In the genomic region with DNA sequence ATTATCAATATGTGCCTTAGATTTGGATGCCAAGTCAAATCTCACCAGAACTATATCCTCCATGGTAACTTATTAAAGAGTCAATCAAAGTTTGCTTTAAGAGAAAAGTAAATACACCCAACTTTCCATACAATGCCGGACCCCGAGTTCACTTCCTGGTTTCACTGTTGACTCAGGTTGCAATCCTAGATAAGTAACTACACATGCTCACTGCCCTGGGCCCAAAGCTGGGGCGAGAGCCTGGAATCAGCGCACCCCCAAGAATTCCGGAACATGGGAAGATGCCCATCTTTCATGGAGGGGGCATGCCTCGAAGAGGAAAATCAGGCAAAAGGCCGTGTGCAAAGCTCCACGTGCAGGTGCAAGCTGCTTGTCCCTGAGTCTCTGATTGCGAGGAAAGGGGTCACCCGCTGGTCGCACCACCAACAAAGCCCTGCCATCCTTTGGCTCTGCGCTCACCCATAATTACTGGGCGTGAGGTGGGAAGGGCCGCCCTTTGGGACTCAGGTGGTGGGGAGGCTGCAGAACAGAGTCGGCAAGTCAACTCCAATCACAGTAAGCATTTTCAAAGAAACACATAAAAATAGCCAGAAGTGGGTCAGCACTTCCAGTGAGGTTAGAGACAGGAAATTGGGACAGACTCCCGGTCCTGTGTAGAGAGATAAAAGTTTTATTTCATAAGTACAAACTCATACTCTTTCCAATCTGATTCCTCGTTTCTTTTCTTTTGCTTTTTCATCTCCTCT, we compare ENCODE assay signal across 8 cellular contexts.
DNase-seq lines count a peak whose midpoint lies in the region; ATAC-seq and TF ChIP-seq lines count a peak whose summit lies in the region.

No MANE protein-coding gene starts in this region.

- no peak overlapping the region for H2AFZ ChIP-seq in ACC112 (ENCODE audit: low read length, unreplicated experiment)

- H3K36me3 Mint-ChIP-seq in IgD-negative memory B cell, result peaks cover 5% of the 10 kb centered on the region

- H3K27me3 ChIP-seq in ACC112 (ENCODE audit: insufficient read depth, low read length), result no peaks in the 10 kb centered on the region

- peaks cover 2% of the 10 kb centered on the region for H3K27me3 Mint-ChIP-seq in IgD-negative memory B cell

- in situ Hi-C loops in astrocyte of the spinal cord (cut with HindIII; ENCODE audit: low sequenced_read_pairs), result loop anchor here (25.0 kb wide), 2 partner anchors 224 to 349 kb away; a partner anchor contains a TSS

- peaks cover 72% of the 10 kb centered on the region for H3K4me1 ChIP-seq in ACC112 (ENCODE audit: control insufficient read depth, insufficient read depth, low read length, unreplicated experiment)

- H3K79me2 ChIP-seq in ACC112 (ENCODE audit: control insufficient read depth, insufficient read depth, low read length, unreplicated experiment), result no peaks in the 10 kb centered on the region

- ATAC-seq in HG03175 (IDR thresholded peaks at IDR 0.05; ENCODE audit: unreplicated experiment), result no peak
- no peak for ATAC-seq in GM19324 (IDR thresholded peaks at IDR 0.05; ENCODE audit: low FRiP score, unreplicated experiment)

- no peaks in the 10 kb centered on the region for H3K36me3 ChIP-seq in ACC112 (ENCODE audit: insufficient read depth, low read length)

- DNase-seq in astrocyte of the spinal cord (ENCODE audit: low read depth, low spot score), result peak; percentile 57
- DNase-seq in mucosa of gallbladder (ENCODE audit: low spot score), result peak; percentile 85
- no peak for DNase-seq in DMS114 treated with DMSO at 0.1 percent for 48 hours (lab: John Stamatoyannopoulos, UW; ENCODE audit: unreplicated experiment)
- DNase-seq in NCI-H526 (lab: John Stamatoyannopoulos, UW), result no peak

- H3K27ac ChIP-seq in ACC112 (ENCODE audit: low read depth, low read length), result peak overlapping the region; percentile 99

- H3K9me3 Mint-ChIP-seq in IgD-negative memory B cell, result peaks cover 0 to 5% (median 4%) of the 10 kb centered on the region in 3 donors

- TF ChIP-seq CTCF in astrocyte of the spinal cord (IDR thresholded peaks at IDR 0.05; ENCODE audit: low read depth, low read length), result no peak

- peak overlapping the region in 2 of 4 donors; percentile 19 to 63 for H3K4me3 Mint-ChIP-seq in IgD-negative memory B cell

- H3K27ac Mint-ChIP-seq in IgD-negative memory B cell, result peak overlapping the region; percentile 14 to 71 (median 47)

- 0 out of 2 replicates have a peak overlapping the region, but pooled peaks have one; percentile 40 for H3K4me3 ChIP-seq in ACC112 (ENCODE audit: low read depth, low read length)
- H3K4me3 ChIP-seq in astrocyte of the spinal cord (ENCODE audit: low read depth, low read length), result no peak overlapping the region

- H3K4me1 Mint-ChIP-seq in IgD-negative memory B cell, result peaks cover 31 to 48% (median 35%) of the 10 kb centered on the region in 3 donors

Comparison
In these comparisons a context has a peak if more than half of its experiments do, and no peak if none do; other contexts are left out.
1. DNase-seq: peak in astrocyte of the spinal cord (single experiment) and mucosa of gallbladder (single experiment); none in DMS114 treated with DMSO at 0.1 percent for 48 hours (single experiment) and NCI-H526 (0 of 2).